Comparison of ENCODE assay signal across 16 cellular contexts in genomic region chr11:131664246-131664645, GRCh38.
A peak's percentile ranks its signal among the peaks of the same experiment; 100 is the strongest.
DNase-seq lines count a peak whose midpoint lies in the region; ATAC-seq and TF ChIP-seq lines count a peak whose summit lies in the region.
"Had no signal": no experiment of that assay in that cellular context is flagged by ENCODE, and none has a peak within 500 bp of the region (broad histone marks: within the 10 kb centered on the region; RNA-seq: fewer than 3 reads in every experiment).

No MANE protein-coding gene starts in this region.

- H3K27ac ChIP-seq in caudate nucleus (ENCODE audit: low read depth, low read length) (peak overlapping the region; percentile 98), temporal lobe (ENCODE audit: low read depth, low read length) (peak overlapping the region; percentile 97), A673 (ENCODE audit: low read depth, low read length, poor library complexity, severe bottlenecking) (no peak overlapping the region)
- H3K27ac ChIP-seq: 22Rv1, BLaER1, GM23248, HL-60 had no signal

- H3K4me1 ChIP-seq in Loucy (ENCODE audit: insufficient read depth, low read length, poor library complexity, severe bottlenecking) (peaks cover 67% of the 10 kb centered on the region), A673 (ENCODE audit: insufficient read depth, low read length, poor library complexity, severe bottlenecking) (no peaks in the 10 kb centered on the region)
- H3K4me1 ChIP-seq: Caco-2 had no signal

- peaks cover 6% of the 10 kb centered on the region; the same call in 1 of the 2 replicates for H3F3A ChIP-seq in Loucy (ENCODE audit: low read depth)

- intact Hi-C loops in A673 (cut with micrococcal nuclease; ENCODE audit: unreplicated experiment) = no loop called here
- intact Hi-C loops in Right ventricle myocardium inferior (cut with DNase I) = no loop called here

- peak overlapping the region; percentile 83 for H3K4me2 ChIP-seq in Loucy (ENCODE audit: low read depth, low read length, poor library complexity, severe bottlenecking)
- H3K4me2 ChIP-seq: BLaER1 had no signal

- ATAC-seq in GM21786 (IDR thresholded peaks at IDR 0.05; ENCODE audit: unreplicated experiment) (no peak), Right ventricle myocardium inferior (no peak)
- ATAC-seq: HCT116 had no signal

- DNase-seq in caudate nucleus (lab: John Stamatoyannopoulos, UW) (no peak), medulla oblongata (ENCODE audit: extremely low spot score) (peak; percentile 54), A673 (ENCODE audit: low spot score) (no peak), Right ventricle myocardium inferior (ENCODE audit: missing footprints) (no peak)
- DNase-seq: AML-193; Caco-2; CD8-positive, alpha-beta memory T cell; DMS 273 treated with DMSO at 0.1 percent for 48 hours; GM23248 had no signal

- H3K79me2 ChIP-seq in Loucy (ENCODE audit: insufficient read depth, low read length) = peaks cover 70% of the 10 kb centered on the region

- peak overlapping the region; percentile 96 for H3K9ac ChIP-seq in Loucy (ENCODE audit: low read depth, low read length, poor library complexity, severe bottlenecking)
- H3K9ac ChIP-seq: BLaER1, GM23248 had no signal

- no TSS peak for BruUV-seq in A673 (replicated peaks; lab: Mats Ljungman, UMichigan)

- TF ChIP-seq CTCF in Loucy (conservative IDR thresholded peaks at IDR 0.05; ENCODE audit: low read length) (no peak), A673 (conservative IDR thresholded peaks at IDR 0.05; ENCODE audit: low read depth, low read length) (no peak)

- H3K27me3 ChIP-seq in Loucy (ENCODE audit: insufficient read depth, low read length, poor library complexity, severe bottlenecking) (no peaks in the 10 kb centered on the region), A673 (replicated peaks; ENCODE audit: insufficient read depth, low read depth, low read length, poor library complexity) (peaks cover 34% of the 10 kb centered on the region)

- H2AFZ ChIP-seq in Loucy (ENCODE audit: low read length) = no peak overlapping the region
- H2AFZ ChIP-seq: GM23248 had no signal

- no peaks in the 10 kb centered on the region for H3K9me3 ChIP-seq in Loucy (ENCODE audit: insufficient read depth, low read depth, low read length)
- H3K9me3 ChIP-seq in A673 (ENCODE audit: low read depth, low read length, poor library complexity, severe bottlenecking) = no peaks in the 10 kb centered on the region
- H3K9me3 ChIP-seq: BLaER1, Caco-2 had no signal

- no peaks in the 10 kb centered on the region for H3K9me2 ChIP-seq in Loucy (replicated peaks; ENCODE audit: low read depth, low read length)

- H3K36me3 ChIP-seq in Loucy (ENCODE audit: insufficient read depth, low read length) = no peaks in the 10 kb centered on the region
- no peaks in the 10 kb centered on the region for H3K36me3 ChIP-seq in A673 (ENCODE audit: insufficient read depth, low read length, poor library complexity, severe bottlenecking)
- H3K36me3 ChIP-seq: BLaER1 had no signal

- H3K4me3 ChIP-seq in Loucy (ENCODE audit: low read length, poor library complexity, severe bottlenecking) (peak overlapping the region; percentile 75), A673 (ENCODE audit: low read depth, low read length, poor library complexity, severe bottlenecking) (no peak overlapping the region)
- H3K4me3 ChIP-seq: BLaER1, GM23248 had no signal

- CTCF ChIA-PET in A673 (lab: Charles Lee) = no interaction called here

- POLR2A ChIA-PET in A673 (lab: Charles Lee; ENCODE audit: low non-redundant PET) = no interaction called here

- H4K20me1 ChIP-seq in Loucy (ENCODE audit: insufficient read depth, low read length, poor library complexity, severe bottlenecking) = no peaks in the 10 kb centered on the region
